12 cellular contexts compared by ENCODE assay signal in genomic region chr1:116380499-116381316, GRCh38. TPM values are rescaled to one million over a fixed set of nuclear protein-coding genes. Genes with fewer than 3 reads are reported as not detected.
A peak's percentile ranks its signal among the peaks of the same experiment; 100 is the strongest.
DNase-seq lines count a peak whose midpoint lies in the region; TF ChIP-seq lines count a peak whose summit lies in the region.
"Had no signal": no experiment of that assay in that cellular context is flagged by ENCODE, and none has a peak within 500 bp of the region (broad histone marks: within the 10 kb centered on the region; RNA-seq: fewer than 3 reads in every experiment).

No MANE protein-coding gene starts in this region.

- intact Hi-C loops in spleen (cut with DNase I; ENCODE audit: low total_unique reads): no loop called here

- H3K36me3 ChIP-seq in spleen (peaks cover 7 to 20% (median 14%) of the 10 kb centered on the region in 6 donors), tibial nerve (peaks cover 0 to 15% (median 4%) of the 10 kb centered on the region in 3 donors), MG63 (peaks cover 21% of the 10 kb centered on the region)
- H3K36me3 ChIP-seq: prostate gland had no signal

- H3K9me3 ChIP-seq in spleen (no peaks in the 10 kb centered on the region), tibial nerve (no peaks in the 10 kb centered on the region), MG63 (no peaks in the 10 kb centered on the region)
- H3K9me3 ChIP-seq: prostate gland had no signal

- H3K4me1 ChIP-seq in spleen (peaks cover 65 to 85% (median 80%) of the 10 kb centered on the region in 6 donors), tibial nerve (peaks cover 0 to 79% (median 62%) of the 10 kb centered on the region in 4 donors)

- H3K4me1 Mint-ChIP-seq in activated T-cell treated with anti-CD3 and anti-CD28 coated beads, Interleukin-2, amount 50 U/mL, for 24 hours (ENCODE audit: low read depth): peaks cover 92% of the 10 kb centered on the region
- H3K4me1 Mint-ChIP-seq in IgD-negative memory B cell: peaks cover 51 to 63% (median 53%) of the 10 kb centered on the region in 3 donors

- H3K27me3 Mint-ChIP-seq in activated T-cell treated with anti-CD3 and anti-CD28 coated beads, Interleukin-2, amount 50 U/mL, for 24 hours: no peaks in the 10 kb centered on the region
- H3K27me3 Mint-ChIP-seq in IgD-negative memory B cell: no peaks in the 10 kb centered on the region

- H3K4me3 Mint-ChIP-seq in activated T-cell treated with anti-CD3 and anti-CD28 coated beads, Interleukin-2, amount 50 U/mL, for 24 hours: peak overlapping the region; percentile 36
- peak overlapping the region; percentile 1 to 86 (median 42) for H3K4me3 Mint-ChIP-seq in IgD-negative memory B cell

- TF ChIP-seq CTCF in spleen (IDR thresholded peaks at IDR 0.05 in 8 of 11, conservative IDR thresholded peaks at IDR 0.05 in 3 of 11) (no peak), tibial nerve (IDR thresholded peaks at IDR 0.05) (no peak)

- peak in 1 of 2 donors; percentile 32 for TF ChIP-seq EP300 in tibial nerve (IDR thresholded peaks at IDR 0.05)

- peak overlapping the region; percentile 93 for H3K27ac Mint-ChIP-seq in activated T-cell treated with anti-CD3 and anti-CD28 coated beads, Interleukin-2, amount 50 U/mL, for 24 hours
- peak overlapping the region; percentile 67 to 79 (median 79) for H3K27ac Mint-ChIP-seq in IgD-negative memory B cell

- no peaks in the 10 kb centered on the region for H3K9me3 Mint-ChIP-seq in activated T-cell treated with anti-CD3 and anti-CD28 coated beads, Interleukin-2, amount 50 U/mL, for 24 hours
- H3K9me3 Mint-ChIP-seq in IgD-negative memory B cell: no peaks in the 10 kb centered on the region

- H3K36me3 Mint-ChIP-seq in activated T-cell treated with anti-CD3 and anti-CD28 coated beads, Interleukin-2, amount 50 U/mL, for 24 hours (ENCODE audit: low read depth): peaks cover 78% of the 10 kb centered on the region
- H3K36me3 Mint-ChIP-seq in IgD-negative memory B cell: peaks cover 4% of the 10 kb centered on the region

- no peak for TF ChIP-seq POLR2A in spleen (IDR thresholded peaks at IDR 0.05)
- TF ChIP-seq POLR2A in tibial nerve (IDR thresholded peaks at IDR 0.05): no peak

- H3K27ac ChIP-seq in spleen (peak overlapping the region in 5 of 8 donors; percentile 25 to 94 (median 43)), tibial nerve (peak overlapping the region in 2 of 4 donors; percentile 43 to 92)
- H3K27ac ChIP-seq: brain microvascular endothelial cell had no signal

- no peaks in the 10 kb centered on the region for H3K27me3 ChIP-seq in spleen (replicated peaks in 1 of 7)
- H3K27me3 ChIP-seq in tibial nerve: no peaks in the 10 kb centered on the region
- no peaks in the 10 kb centered on the region for H3K27me3 ChIP-seq in MG63
- H3K27me3 ChIP-seq: brain microvascular endothelial cell had no signal

- 39 to 58% (median 47%) methylated on average over 8 of the region's 8 CpGs for WGBS in spleen, 5 donors
- WGBS in tibial nerve, 2 donors: 70 to 71% methylated on average over 8 of the region's 8 CpGs

- no peak for DNase-seq in activated T-cell treated with anti-CD3 and anti-CD28 coated beads, Interleukin-2, amount 50 U/mL, for 24 hours
- DNase-seq in activated T-cell treated with anti-CD3 and anti-CD28 coated beads for 4 hours (no peak), dermis blood vessel endothelial cell (peak; percentile 93), spleen (no peak), tibial nerve (ENCODE audit: low spot score in 2 of 2) (no peak), MG63 (no peak), NCI-H345 treated with DMSO at 0.1 percent for 48 hours (lab: John Stamatoyannopoulos, UW; ENCODE audit: unreplicated experiment) (no peak)
- DNase-seq: brain microvascular endothelial cell, HCEC 1CT, SHP77 had no signal

- H3K4me3 ChIP-seq in spleen (no peak overlapping the region), tibial nerve (no peak overlapping the region), MG63 (no peak overlapping the region)
- H3K4me3 ChIP-seq: prostate gland had no signal

RNA-seq across cellular contexts. Expression of gene ATP1A1, which starts 7.7 kb away (rescaled TPM):
- polyA plus RNA-seq in IgD-negative memory B cell (29.9 TPM), spleen (10 to 100 TPM; 34.5 to 62.0 (median 49.2) TPM)
- total RNA-seq in dermis blood vessel endothelial cell (208 and 350 TPM in 2 replicates), spleen (100 to 1,000 TPM; 123 to 209 (median 141) TPM), tibial nerve (100 to 1,000 TPM; 226 to 325 (median 267) TPM)
- 88.6 and 124 TPM in 2 replicates for total RNA-seq in MG63 (2014; rRNA removed; shearing (Covaris generic); ENCODE audit: low replicate concordance)
